In the genomic region with DNA sequence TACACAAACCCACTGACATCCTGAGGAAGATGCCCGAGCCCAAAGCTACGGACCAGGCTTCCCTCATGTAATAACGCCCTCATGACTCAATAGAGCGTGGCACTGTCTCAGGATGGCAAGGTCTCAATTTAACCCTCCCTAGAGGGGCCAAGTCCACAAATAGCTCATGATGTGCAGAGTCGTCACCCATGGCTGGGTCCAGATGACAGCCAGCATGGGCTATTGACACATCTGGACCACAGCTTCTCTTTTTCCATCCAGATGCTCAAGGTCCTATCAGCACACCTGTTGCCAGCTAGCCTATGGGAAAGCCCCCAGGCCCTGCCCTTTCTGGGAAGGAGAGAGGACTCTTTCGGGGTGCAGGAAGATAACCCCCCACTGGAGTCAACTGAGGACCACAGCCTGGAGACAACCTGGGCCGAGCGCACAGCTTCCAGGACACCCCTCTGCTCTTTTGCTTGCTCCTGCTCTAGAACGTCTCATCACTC, we compare ENCODE assay signal across 8 cellular contexts. TPM values are rescaled to one million over a fixed set of nuclear protein-coding genes. Genes with fewer than 3 reads are reported as not detected.
A peak's percentile ranks its signal among the peaks of the same experiment; 100 is the strongest.
DNase-seq lines count a peak whose midpoint lies in the region; ATAC-seq, FAIRE-seq and TF ChIP-seq lines count a peak whose summit lies in the region.

No MANE protein-coding gene starts in this region.

- 78% methylated on average over 9 of the region's 9 CpGs for WGBS in esophagus muscularis mucosa

- H3K4me3 Mint-ChIP-seq in activated naive CD8-positive, alpha-beta T cell = peak overlapping the region; percentile 99

- ATAC-seq in GM19043 (IDR thresholded peaks at IDR 0.05; ENCODE audit: low read depth, unreplicated experiment) (peak; percentile 41), HG03175 (IDR thresholded peaks at IDR 0.05; ENCODE audit: unreplicated experiment) (peak; percentile 48)

- peak overlapping the region; percentile 95 to 99 (median 99) for H3K9ac ChIP-seq in BLaER1 treated with 17β-estradiol and CSF1 and Interleukin-3, amounts not matched to agents 10 nM and 100 nM

- peaks cover 34 to 59% (median 49%) of the 10 kb centered on the region in 11 experiments for H3K36me3 ChIP-seq in BLaER1 treated with 17β-estradiol and CSF1 and Interleukin-3, amounts not matched to agents 10 nM and 100 nM
- no peaks in the 10 kb centered on the region for H3K36me3 ChIP-seq in esophagus muscularis mucosa

- TF ChIP-seq CTCF in esophagus muscularis mucosa (IDR thresholded peaks at IDR 0.05) = no peak

- TF ChIP-seq POLR2A in H54 (IDR thresholded peaks at IDR 0.05; ENCODE audit: low read depth, low read length) = no peak
- TF ChIP-seq POLR2A in esophagus muscularis mucosa (IDR thresholded peaks at IDR 0.05; ENCODE audit: low read depth) = no peak

- peaks cover 63 to 77% (median 72%) of the 10 kb centered on the region in 10 experiments for H3K4me1 ChIP-seq in BLaER1 treated with 17β-estradiol and CSF1 and Interleukin-3, amounts not matched to agents 10 nM and 100 nM
- peaks cover 3 to 23% (median 8%) of the 10 kb centered on the region in 4 donors for H3K4me1 ChIP-seq in esophagus muscularis mucosa

- H3K27ac ChIP-seq in BLaER1 treated with 17β-estradiol and CSF1 and Interleukin-3, amounts not matched to agents 10 nM and 100 nM = peak overlapping the region; percentile 97 to 100 (median 99)
- no peak overlapping the region for H3K27ac ChIP-seq in esophagus muscularis mucosa (replicated peaks in 1 of 4)

- H3K27ac Mint-ChIP-seq in activated naive CD8-positive, alpha-beta T cell = peak overlapping the region; percentile 100

- H3K27me3 Mint-ChIP-seq in activated naive CD8-positive, alpha-beta T cell = no peaks in the 10 kb centered on the region

- FAIRE-seq in H54 (lab: Jason Lieb, UNC) = no peak

- peaks cover 36 to 68% (median 67%) of the 10 kb centered on the region in 11 experiments for H4K20me1 ChIP-seq in BLaER1 treated with 17β-estradiol and CSF1 and Interleukin-3, amounts not matched to agents 10 nM and 100 nM

- peak overlapping the region; percentile 91 to 98 (median 95) for H3K4me2 ChIP-seq in BLaER1 treated with 17β-estradiol and CSF1 and Interleukin-3, amounts not matched to agents 10 nM and 100 nM

- peaks cover 88% of the 10 kb centered on the region for H3K4me1 Mint-ChIP-seq in activated naive CD8-positive, alpha-beta T cell (ENCODE audit: low read depth)

- TF ChIP-seq EP300 in esophagus muscularis mucosa (IDR thresholded peaks at IDR 0.05) = no peak

- no peaks in the 10 kb centered on the region for H3K9me3 Mint-ChIP-seq in activated naive CD8-positive, alpha-beta T cell (ENCODE audit: low read depth)

- peak overlapping the region; percentile 80 to 97 (median 91) for H3K4me3 ChIP-seq in BLaER1 treated with 17β-estradiol and CSF1 and Interleukin-3, amounts not matched to agents 10 nM and 100 nM
- H3K4me3 ChIP-seq in esophagus muscularis mucosa = peak overlapping the region in 1 of 4 donors; percentile 57

- intact Hi-C loops in esophagus muscularis mucosa (cut with DNase I) = no loop called here

- DNase-seq in NCI-H146 treated with DMSO at 0.1 percent for 48 hours (lab: John Stamatoyannopoulos, UW; ENCODE audit: unreplicated experiment) (no peak), H54 (ENCODE audit: insufficient read length, low spot score) (no peak), iPS-NIHi7 (ENCODE audit: extremely low spot score) (no peak), esophagus muscularis mucosa (ENCODE audit: extremely low spot score) (no peak)

- no peaks in the 10 kb centered on the region for H3K9me3 ChIP-seq in BLaER1 treated with 17β-estradiol and CSF1 and Interleukin-3, amounts not matched to agents 10 nM and 100 nM (replicated peaks in 1 of 11)
- H3K9me3 ChIP-seq in esophagus muscularis mucosa = no peaks in the 10 kb centered on the region

- H3K36me3 Mint-ChIP-seq in activated naive CD8-positive, alpha-beta T cell = no peaks in the 10 kb centered on the region

- H3K27me3 ChIP-seq in BLaER1 treated with 17β-estradiol and CSF1 and Interleukin-3, amounts not matched to agents 10 nM and 100 nM = no peaks in the 10 kb centered on the region
- peaks cover 0 to 21% (median 0%) of the 10 kb centered on the region in 4 donors for H3K27me3 ChIP-seq in esophagus muscularis mucosa

RNA-seq across cellular contexts. Expression of a gene that starts 2.8 kb away (rescaled TPM):
- total RNA-seq in esophagus muscularis mucosa = 10 to 100 TPM; 32.4 to 83.7 (median 36.3) TPM

RNA-seq across cellular contexts. Expression of a gene that starts 31.3 kb away (rescaled TPM):
- not detected for total RNA-seq in esophagus muscularis mucosa

Comparison
In these comparisons a context has a peak if more than half of its experiments do, and no peak if none do; other contexts are left out.
1. H3K27ac ChIP-seq: peak in BLaER1 treated with 17β-estradiol and CSF1 and Interleukin-3, amounts not matched to agents 10 nM and 100 nM (11 of 11); none in esophagus muscularis mucosa (0 of 4).